Comparison of ENCODE assay signal across 31 cellular contexts in genomic region chr2:100271210-100271609, GRCh38. TPM values are rescaled to one million over a fixed set of nuclear protein-coding genes. Genes with fewer than 3 reads are reported as not detected.
"Had no signal": no experiment of that assay in that cellular context is flagged by ENCODE, and none has a peak within 500 bp of the region (broad histone marks: within the 10 kb centered on the region; RNA-seq: fewer than 3 reads in every experiment).

No MANE protein-coding gene starts in this region.

- H3K4me1 ChIP-seq: foreskin keratinocyte, gastrocnemius medialis had no signal

- H3K4me3 Mint-ChIP-seq: activated B cell treated with CpG ODN at 0.5 μM for 24 hours; activated CD8-positive, alpha-beta T cell treated with anti-CD3 and anti-CD28 coated beads for 36 hours; activated naive CD8-positive, alpha-beta T cell; activated T-cell treated with anti-CD3 and anti-CD28 coated beads, Interleukin-2, amount 50 U/mL, for 4 hours; activated T-helper 17 cell treated with anti-CD3 and anti-CD28 coated beads, Interleukin-2, amount 50 U/mL, for 72 hours; T-helper 17 cell; T-helper 2 cell treated with Interferon-gamma antibody and Interleukin-4, amounts not matched to agents 5 μg/mL and 100 μg/mL, for 36 hours had no signal

- H3K36me3 Mint-ChIP-seq: activated naive CD8-positive, alpha-beta T cell had no signal

- ATAC-seq: activated CD4-positive, CD25-positive, alpha-beta regulatory T cell treated with anti-CD3 and anti-CD28 coated beads, Interleukin-2, amount 50 U/mL, for 24 hours; activated CD8-positive, alpha-beta T cell treated with anti-CD3 and anti-CD28 coated beads for 36 hours; activated T-cell treated with anti-CD3 and anti-CD28 coated beads, Interleukin-2, amount 50 U/mL, for 4 hours; activated T-helper 17 cell treated with anti-CD3 and anti-CD28 coated beads, Interleukin-2, amount 50 U/mL, for 72 hours; body of pancreas; foreskin keratinocyte; gastrocnemius medialis; T-helper 17 cell had no signal

- H3K27ac Mint-ChIP-seq: activated B cell treated with CpG ODN at 0.5 μM for 24 hours; activated CD8-positive, alpha-beta T cell treated with anti-CD3 and anti-CD28 coated beads for 36 hours; activated naive CD8-positive, alpha-beta T cell; activated T-helper 17 cell treated with anti-CD3 and anti-CD28 coated beads, Interleukin-2, amount 50 U/mL, for 72 hours; T-helper 17 cell; T-helper 2 cell treated with Interferon-gamma antibody and Interleukin-4, amounts not matched to agents 5 μg/mL and 100 μg/mL, for 36 hours had no signal

- FAIRE-seq: colon had no signal

- H3K36me3 ChIP-seq: gastrocnemius medialis, WERI-Rb-1 had no signal

- H3K9me3 ChIP-seq: body of pancreas, esophagus muscularis mucosa, gastrocnemius medialis had no signal

- H3K4me3 ChIP-seq: body of pancreas, esophagus muscularis mucosa, gastrocnemius medialis had no signal

- H3K27ac ChIP-seq: body of pancreas, foreskin keratinocyte, gastrocnemius medialis, WERI-Rb-1 had no signal

- H3K27me3 ChIP-seq: body of pancreas, esophagus muscularis mucosa, foreskin keratinocyte, gastrocnemius medialis had no signal

- H3K9me3 Mint-ChIP-seq: activated CD8-positive, alpha-beta T cell treated with anti-CD3 and anti-CD28 coated beads for 36 hours; activated T-helper 17 cell treated with anti-CD3 and anti-CD28 coated beads, Interleukin-2, amount 50 U/mL, for 72 hours; T-helper 2 cell treated with Interferon-gamma antibody and Interleukin-4, amounts not matched to agents 5 μg/mL and 100 μg/mL, for 36 hours had no signal

- DNase-seq: activated B cell treated with CpG ODN at 0.5 μM for 24 hours; activated CD4-positive, alpha-beta T cell treated with anti-CD3 and anti-CD28 coated beads for 48 hours; activated CD4-positive, alpha-beta T cell treated with anti-CD3 and anti-CD28 coated beads, Interleukin-2, amount 50 U/mL, for 1 hour; activated CD4-positive, alpha-beta T cell treated with anti-CD3 and anti-CD28 coated beads, Interleukin-2, amount 50 U/mL, for 48 hours; activated CD8-positive, alpha-beta memory T cell treated with anti-CD3 and anti-CD28 coated beads for 24 hours; activated CD8-positive, alpha-beta T cell treated with anti-CD3 and anti-CD28 coated beads for 36 hours; activated effector memory CD4-positive, alpha-beta T cell treated with Interleukin-2 at 50 U/mL for 16 hours; activated gamma-delta T cell treated with Interleukin-2 at 50 U/mL for 16 hours; activated naive CD4-positive, alpha-beta T cell treated with anti-CD3 and anti-CD28 coated beads, Interleukin-2, amount 50 U/mL, for 16 hours; activated naive CD4-positive, alpha-beta T cell treated with Interleukin-2 at 50 U/mL for 16 hours; activated T-cell treated with anti-CD3 and anti-CD28 coated beads, Interleukin-2, amount 50 U/mL, for 4 hours; amygdala; aorta; body of pancreas; caudate nucleus; effector CD8-positive, alpha-beta T cell; foreskin keratinocyte; gastrocnemius medialis; glutamatergic neuron; SW 1271; T-helper 1 cell; T-helper 17 cell; T1000; WERI-Rb-1 had no signal

- H3K27me3 Mint-ChIP-seq: activated B cell treated with CpG ODN at 0.5 μM for 24 hours; activated CD8-positive, alpha-beta T cell treated with anti-CD3 and anti-CD28 coated beads for 36 hours; activated naive CD8-positive, alpha-beta T cell; activated T-helper 17 cell treated with anti-CD3 and anti-CD28 coated beads, Interleukin-2, amount 50 U/mL, for 72 hours had no signal

- H3K4me1 Mint-ChIP-seq: activated T-helper 17 cell treated with anti-CD3 and anti-CD28 coated beads, Interleukin-2, amount 50 U/mL, for 72 hours had no signal

RNA-seq across cellular contexts. Expression of gene LONRF2, which starts 51.1 kb away (rescaled TPM):
- total RNA-seq: dermis microvascular lymphatic vessel endothelial cell, foreskin keratinocyte had no signal
- polyA plus RNA-seq: foreskin keratinocyte had no signal
